1 cellular context compared by ENCODE assay signal in genomic region chr1:18636762-18637552, GRCh38.
A peak's percentile ranks its signal among the peaks of the same experiment; 100 is the strongest.
TF ChIP-seq lines count a peak whose summit lies in the region.

No MANE protein-coding gene starts in this region.

TF ChIP-seq in H1, 55 proteins besides CTCF, POLR2A, EP300 and RAD21:
- TF ChIP-seq HDAC6 (IDR thresholded peaks at IDR 0.05; ENCODE audit: low read depth, low read length) (no peak), CTBP2 (IDR thresholded peaks at IDR 0.05; ENCODE audit: borderline replicate concordance, insufficient read depth, insufficient read length, low read length) (peak; percentile 65), TAF7 (optimal IDR thresholded peaks at IDR 0.05; ENCODE audit: borderline replicate concordance, low read depth, low read length) (no peak), KDM5A (IDR thresholded peaks at IDR 0.05; ENCODE audit: low read length) (no peak), KDM1A (IDR thresholded peaks at IDR 0.05; ENCODE audit: borderline replicate concordance, low read length) (no peak), CHD1 (IDR thresholded peaks at IDR 0.05; ENCODE audit: low read depth, low read length) (no peak), CHD2 (IDR thresholded peaks at IDR 0.05; ENCODE audit: low read length) (no peak), SRF (IDR thresholded peaks at IDR 0.05; ENCODE audit: low read depth, low read length) (no peak), YY1 (IDR thresholded peaks at IDR 0.05; ENCODE audit: low read depth, low read length) (peak; percentile 35; the same call in 1 of the 2 replicates), RFX5 (IDR thresholded peaks at IDR 0.05; ENCODE audit: borderline replicate concordance, low read depth, low read length) (no peak), EZH2 (IDR thresholded peaks at IDR 0.05; ENCODE audit: low read depth, low read length, severe bottlenecking) (peak; percentile 24), SIRT6 (IDR thresholded peaks at IDR 0.05; ENCODE audit: low read length) (no peak), POU5F1 (IDR thresholded peaks at IDR 0.05; ENCODE audit: low read depth, low read length) (no peak), SP1 (IDR thresholded peaks at IDR 0.05; ENCODE audit: low read depth, low read length) (0 out of 2 replicates have a peak, but pooled peaks have one; percentile 29), SUZ12 (IDR thresholded peaks at IDR 0.05; ENCODE audit: low read length) (peak; percentile 40), NANOG (IDR thresholded peaks at IDR 0.05; ENCODE audit: insufficient read depth, low read depth, low read length, poor library complexity, severe bottlenecking) (no peak)
